ENCODE assay signal across 1 cellular context in the genomic region with DNA sequence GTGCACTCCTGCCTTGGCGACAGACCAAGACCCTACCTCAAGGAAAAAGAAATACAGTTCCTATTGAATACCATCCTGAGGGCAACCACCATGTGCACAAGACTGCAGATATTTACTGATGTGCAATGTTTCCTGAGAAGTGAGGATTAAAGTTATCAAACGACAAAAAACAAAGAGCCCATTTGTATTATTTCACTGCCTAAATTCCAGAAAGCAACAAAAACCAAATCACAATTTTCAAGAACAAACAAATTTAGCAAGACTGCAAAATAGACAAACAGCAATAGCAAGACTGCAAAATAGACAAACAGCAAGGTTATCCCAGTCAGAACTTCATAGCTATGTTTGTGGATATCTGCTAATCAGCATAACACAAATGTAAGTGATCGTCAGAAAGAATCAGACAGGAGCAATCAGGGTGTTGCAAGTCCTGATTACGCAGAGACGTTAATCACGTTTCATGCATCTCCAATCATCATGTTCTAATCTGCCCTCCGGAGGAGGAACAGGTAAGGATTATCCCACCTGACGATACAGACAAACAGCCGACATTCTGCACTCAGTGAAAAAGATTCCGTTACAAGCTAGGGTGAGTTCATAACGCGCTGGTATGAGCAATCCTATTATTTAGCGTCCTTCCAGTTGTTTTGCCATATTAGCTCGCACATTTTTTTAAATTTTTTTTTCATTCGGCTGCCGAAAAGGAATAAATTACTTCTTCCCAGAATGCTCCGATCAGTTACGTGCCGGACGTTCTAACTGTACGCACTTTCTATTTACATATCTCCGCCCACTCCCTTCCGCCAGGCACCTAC.
TF ChIP-seq lines count a peak whose summit lies in the region.

No MANE protein-coding gene starts in this region.

TF ChIP-seq in HEK293, 187 proteins besides CTCF, POLR2A, EP300 and RAD21 (continued from another document and continues in another):
- no peak for TF ChIP-seq ZNF148 (tag by site-specific recombination; IDR thresholded peaks at IDR 0.05; ENCODE audit: borderline replicate concordance)
- peak; percentile 91 for TF ChIP-seq KLF16 (tag by site-specific recombination; IDR thresholded peaks at IDR 0.05)
- no peak for TF ChIP-seq ZNF423 (tag by site-specific recombination; IDR thresholded peaks at IDR 0.05)
- peak; percentile 86; the same call in 1 of the 2 replicates for TF ChIP-seq ZSCAN30 (tag by site-specific recombination; IDR thresholded peaks at IDR 0.05)
- peak; percentile 48; the same call in 1 of the 2 replicates for TF ChIP-seq ZBTB1 (tag by site-specific recombination; IDR thresholded peaks at IDR 0.05)
- TF ChIP-seq YY1 (tag by site-specific recombination; IDR thresholded peaks at IDR 0.05) = 0 out of 2 replicates have a peak, but pooled peaks have one; percentile 47
- TF ChIP-seq ZNF302 (tag by site-specific recombination; IDR thresholded peaks at IDR 0.05; ENCODE audit: low read depth) = no peak
- TF ChIP-seq ZNF114 (tag by site-specific recombination; IDR thresholded peaks at IDR 0.05) = no peak
- TF ChIP-seq, protein P1, sequence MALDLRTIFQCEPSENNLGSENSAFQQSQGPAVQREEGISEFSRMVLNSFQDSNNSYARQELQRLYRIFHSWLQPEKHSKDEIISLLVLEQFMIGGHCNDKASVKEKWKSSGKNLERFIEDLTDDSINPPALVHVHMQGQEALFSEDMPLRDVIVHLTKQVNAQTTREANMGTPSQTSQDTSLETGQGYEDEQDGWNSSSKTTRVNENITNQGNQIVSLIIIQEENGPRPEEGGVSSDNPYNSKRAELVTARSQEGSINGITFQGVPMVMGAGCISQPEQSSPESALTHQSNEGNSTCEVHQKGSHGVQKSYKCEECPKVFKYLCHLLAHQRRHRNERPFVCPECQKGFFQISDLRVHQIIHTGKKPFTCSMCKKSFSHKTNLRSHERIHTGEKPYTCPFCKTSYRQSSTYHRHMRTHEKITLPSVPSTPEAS (tag by site-specific recombination; IDR thresholded peaks at IDR 0.05) = no peak
- TF ChIP-seq SALL2 (tag by site-specific recombination; IDR thresholded peaks at IDR 0.05; ENCODE audit: borderline replicate concordance) = no peak
- peak; percentile 39; the same call in 1 of the 2 replicates for TF ChIP-seq OSR2 (tag by site-specific recombination; IDR thresholded peaks at IDR 0.05)
- TF ChIP-seq, protein P2, sequence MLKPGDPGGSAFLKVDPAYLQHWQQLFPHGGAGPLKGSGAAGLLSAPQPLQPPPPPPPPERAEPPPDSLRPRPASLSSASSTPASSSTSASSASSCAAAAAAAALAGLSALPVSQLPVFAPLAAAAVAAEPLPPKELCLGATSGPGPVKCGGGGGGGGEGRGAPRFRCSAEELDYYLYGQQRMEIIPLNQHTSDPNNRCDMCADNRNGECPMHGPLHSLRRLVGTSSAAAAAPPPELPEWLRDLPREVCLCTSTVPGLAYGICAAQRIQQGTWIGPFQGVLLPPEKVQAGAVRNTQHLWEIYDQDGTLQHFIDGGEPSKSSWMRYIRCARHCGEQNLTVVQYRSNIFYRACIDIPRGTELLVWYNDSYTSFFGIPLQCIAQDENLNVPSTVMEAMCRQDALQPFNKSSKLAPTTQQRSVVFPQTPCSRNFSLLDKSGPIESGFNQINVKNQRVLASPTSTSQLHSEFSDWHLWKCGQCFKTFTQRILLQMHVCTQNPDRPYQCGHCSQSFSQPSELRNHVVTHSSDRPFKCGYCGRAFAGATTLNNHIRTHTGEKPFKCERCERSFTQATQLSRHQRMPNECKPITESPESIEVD (tag by site-specific recombination; IDR thresholded peaks at IDR 0.05) = peak; percentile 98
- TF ChIP-seq ZFP69B (tag by site-specific recombination; IDR thresholded peaks at IDR 0.05) = peak; percentile 84; the same call in 1 of the 2 replicates
- TF ChIP-seq, protein P3, sequence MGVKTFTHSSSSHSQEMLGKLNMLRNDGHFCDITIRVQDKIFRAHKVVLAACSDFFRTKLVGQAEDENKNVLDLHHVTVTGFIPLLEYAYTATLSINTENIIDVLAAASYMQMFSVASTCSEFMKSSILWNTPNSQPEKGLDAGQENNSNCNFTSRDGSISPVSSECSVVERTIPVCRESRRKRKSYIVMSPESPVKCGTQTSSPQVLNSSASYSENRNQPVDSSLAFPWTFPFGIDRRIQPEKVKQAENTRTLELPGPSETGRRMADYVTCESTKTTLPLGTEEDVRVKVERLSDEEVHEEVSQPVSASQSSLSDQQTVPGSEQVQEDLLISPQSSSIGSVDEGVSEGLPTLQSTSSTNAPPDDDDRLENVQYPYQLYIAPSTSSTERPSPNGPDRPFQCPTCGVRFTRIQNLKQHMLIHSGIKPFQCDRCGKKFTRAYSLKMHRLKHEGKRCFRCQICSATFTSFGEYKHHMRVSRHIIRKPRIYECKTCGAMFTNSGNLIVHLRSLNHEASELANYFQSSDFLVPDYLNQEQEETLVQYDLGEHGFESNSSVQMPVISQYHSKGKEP (tag by site-specific recombination; IDR thresholded peaks at IDR 0.05) = peak; percentile 95
- TF ChIP-seq ZSCAN18 (tag by site-specific recombination; IDR thresholded peaks at IDR 0.05) = peak; percentile 95
- TF ChIP-seq ZNF645 (tag by site-specific recombination; IDR thresholded peaks at IDR 0.05) = peak; percentile 40; the same call in 1 of the 2 replicates
- 0 out of 2 replicates have a peak, but pooled peaks have one; percentile 32 for TF ChIP-seq ZNF433 (tag by site-specific recombination; IDR thresholded peaks at IDR 0.05; ENCODE audit: low read depth)
- no peak for TF ChIP-seq ZNF223 (tag by site-specific recombination; IDR thresholded peaks at IDR 0.05)
- TF ChIP-seq, protein P4, sequence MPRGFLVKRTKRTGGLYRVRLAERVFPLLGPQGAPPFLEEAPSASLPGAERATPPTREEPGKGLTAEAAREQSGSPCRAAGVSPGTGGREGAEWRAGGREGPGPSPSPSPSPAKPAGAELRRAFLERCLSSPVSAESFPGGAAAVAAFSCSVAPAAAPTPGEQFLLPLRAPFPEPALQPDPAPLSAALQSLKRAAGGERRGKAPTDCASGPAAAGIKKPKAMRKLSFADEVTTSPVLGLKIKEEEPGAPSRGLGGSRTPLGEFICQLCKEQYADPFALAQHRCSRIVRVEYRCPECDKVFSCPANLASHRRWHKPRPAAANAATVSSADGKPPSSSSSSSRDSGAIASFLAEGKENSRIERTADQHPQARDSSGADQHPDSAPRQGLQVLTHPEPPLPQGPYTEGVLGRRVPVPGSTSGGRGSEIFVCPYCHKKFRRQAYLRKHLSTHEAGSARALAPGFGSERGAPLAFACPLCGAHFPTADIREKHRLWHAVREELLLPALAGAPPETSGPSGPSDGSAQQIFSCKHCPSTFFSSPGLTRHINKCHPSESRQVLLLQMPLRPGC (tag by site-specific recombination; IDR thresholded peaks at IDR 0.05) = peak; percentile 91
- TF ChIP-seq ZNF138 (tag by site-specific recombination; IDR thresholded peaks at IDR 0.05; ENCODE audit: borderline replicate concordance) = no peak
- TF ChIP-seq, protein P5, sequence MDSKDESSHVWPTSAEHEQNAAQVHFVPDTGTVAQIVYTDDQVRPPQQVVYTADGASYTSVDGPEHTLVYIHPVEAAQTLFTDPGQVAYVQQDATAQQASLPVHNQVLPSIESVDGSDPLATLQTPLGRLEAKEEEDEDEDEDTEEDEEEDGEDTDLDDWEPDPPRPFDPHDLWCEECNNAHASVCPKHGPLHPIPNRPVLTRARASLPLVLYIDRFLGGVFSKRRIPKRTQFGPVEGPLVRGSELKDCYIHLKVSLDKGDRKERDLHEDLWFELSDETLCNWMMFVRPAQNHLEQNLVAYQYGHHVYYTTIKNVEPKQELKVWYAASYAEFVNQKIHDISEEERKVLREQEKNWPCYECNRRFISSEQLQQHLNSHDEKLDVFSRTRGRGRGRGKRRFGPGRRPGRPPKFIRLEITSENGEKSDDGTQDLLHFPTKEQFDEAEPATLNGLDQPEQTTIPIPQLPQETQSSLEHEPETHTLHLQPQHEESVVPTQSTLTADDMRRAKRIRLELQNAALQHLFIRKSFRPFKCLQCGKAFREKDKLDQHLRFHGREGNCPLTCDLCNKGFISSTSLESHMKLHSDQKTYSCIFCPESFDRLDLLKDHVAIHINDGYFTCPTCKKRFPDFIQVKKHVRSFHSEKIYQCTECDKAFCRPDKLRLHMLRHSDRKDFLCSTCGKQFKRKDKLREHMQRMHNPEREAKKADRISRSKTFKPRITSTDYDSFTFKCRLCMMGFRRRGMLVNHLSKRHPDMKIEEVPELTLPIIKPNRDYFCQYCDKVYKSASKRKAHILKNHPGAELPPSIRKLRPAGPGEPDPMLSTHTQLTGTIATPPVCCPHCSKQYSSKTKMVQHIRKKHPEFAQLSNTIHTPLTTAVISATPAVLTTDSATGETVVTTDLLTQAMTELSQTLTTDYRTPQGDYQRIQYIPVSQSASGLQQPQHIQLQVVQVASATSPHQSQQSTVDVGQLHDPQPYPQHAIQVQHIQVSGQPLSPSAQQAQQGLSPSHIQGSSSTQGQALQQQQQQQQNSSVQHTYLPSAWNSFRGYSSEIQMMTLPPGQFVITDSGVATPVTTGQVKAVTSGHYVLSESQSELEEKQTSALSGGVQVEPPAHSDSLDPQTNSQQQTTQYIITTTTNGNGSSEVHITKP (tag by site-specific recombination; IDR thresholded peaks at IDR 0.05) = peak; percentile 84
- TF ChIP-seq RBAK (tag by site-specific recombination; IDR thresholded peaks at IDR 0.05) = no peak
- TF ChIP-seq ZEB2 (tag by site-specific recombination; IDR thresholded peaks at IDR 0.05) = peak; percentile 100
- peak; percentile 91 for TF ChIP-seq ZNF24 (tag by site-specific recombination; IDR thresholded peaks at IDR 0.05)
- no peak; the same call in 1 of the 2 replicates for TF ChIP-seq ZNF184 (tag by site-specific recombination; IDR thresholded peaks at IDR 0.05)
- no peak for TF ChIP-seq ZNF169 (tag by site-specific recombination; IDR thresholded peaks at IDR 0.05)
- TF ChIP-seq FEZF1 (tag by site-specific recombination; IDR thresholded peaks at IDR 0.05) = peak; percentile 90
- TF ChIP-seq MYNN (tag by site-specific recombination; IDR thresholded peaks at IDR 0.05; ENCODE audit: borderline replicate concordance) = no peak
- no peak for TF ChIP-seq ZNF514 (tag by site-specific recombination; IDR thresholded peaks at IDR 0.05)
- peak; percentile 86; the same call in 1 of the 2 replicates for TF ChIP-seq ZNF558 (tag by site-specific recombination; IDR thresholded peaks at IDR 0.05)
- no peak for TF ChIP-seq ZNF121 (tag by site-specific recombination; IDR thresholded peaks at IDR 0.05)
- TF ChIP-seq, protein P6, sequence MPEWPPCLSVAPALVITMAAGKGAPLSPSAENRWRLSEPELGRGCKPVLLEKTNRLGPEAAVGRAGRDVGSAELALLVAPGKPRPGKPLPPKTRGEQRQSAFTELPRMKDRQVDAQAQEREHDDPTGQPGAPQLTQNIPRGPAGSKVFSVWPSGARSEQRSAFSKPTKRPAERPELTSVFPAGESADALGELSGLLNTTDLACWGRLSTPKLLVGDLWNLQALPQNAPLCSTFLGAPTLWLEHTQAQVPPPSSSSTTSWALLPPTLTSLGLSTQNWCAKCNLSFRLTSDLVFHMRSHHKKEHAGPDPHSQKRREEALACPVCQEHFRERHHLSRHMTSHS (tag by site-specific recombination; IDR thresholded peaks at IDR 0.05) = no peak
- peak; percentile 74 for TF ChIP-seq ZBTB11 (tag by site-specific recombination; conservative IDR thresholded peaks at IDR 0.05; ENCODE audit: low read depth)
